1 cellular context compared by ENCODE assay signal in genomic region chr7:77799078-77799964, GRCh38.
TF ChIP-seq lines count a peak whose summit lies in the region.

No MANE protein-coding gene starts in this region.

TF ChIP-seq in K562, 482 proteins besides CTCF, POLR2A, EP300 and RAD21 (continued from another document and continues in another):
- TF ChIP-seq KAT7 (CRISPR knock-in tag; IDR thresholded peaks at IDR 0.05; ENCODE audit: borderline replicate concordance) (peak; percentile 78; the same call in 1 of the 2 replicates), E2F8 (IDR thresholded peaks at IDR 0.05; ENCODE audit: low read depth, partially characterized antibody) (no peak), TAF9B (IDR thresholded peaks at IDR 0.05; ENCODE audit: partially characterized antibody) (no peak), ZNF444 (CRISPR knock-in tag; IDR thresholded peaks at IDR 0.05) (no peak), MXI1 (IDR thresholded peaks at IDR 0.05; ENCODE audit: low read depth, low read length) (peak; percentile 48), RBFOX2 (IDR thresholded peaks at IDR 0.05; ENCODE audit: low read depth, low read length) (peak; percentile 84), ZNF785 (CRISPR knock-in tag; IDR thresholded peaks at IDR 0.05) (no peak), ZZZ3 (IDR thresholded peaks at IDR 0.05) (no peak), NCOA1 (IDR thresholded peaks at IDR 0.05; ENCODE audit: low read depth) (no peak), ZNF395 (CRISPR knock-in tag; IDR thresholded peaks at IDR 0.05) (no peak), TFAP4 (CRISPR knock-in tag; IDR thresholded peaks at IDR 0.05; ENCODE audit: borderline replicate concordance) (no peak), ZNF764 (CRISPR knock-in tag; IDR thresholded peaks at IDR 0.05; ENCODE audit: low read depth) (0 out of 2 replicates have a peak, but pooled peaks have one; percentile 2), PBX2 (CRISPR knock-in tag; IDR thresholded peaks at IDR 0.05; ENCODE audit: low read depth) (no peak), PBX2 (tag; conservative IDR thresholded peaks at IDR 0.05; ENCODE audit: low read depth) (peak; percentile 79), CBX1 (IDR thresholded peaks at IDR 0.05; ENCODE audit: low read depth) (no peak), ZNF589 (CRISPR knock-in tag; IDR thresholded peaks at IDR 0.05; ENCODE audit: low read depth) (no peak), ZNF696 (CRISPR knock-in tag; conservative IDR thresholded peaks at IDR 0.05) (no peak), SP1 (CRISPR knock-in tag; IDR thresholded peaks at IDR 0.05) (no peak), CBFA2T3 (IDR thresholded peaks at IDR 0.05) (peak; percentile 10; the same call in 1 of the 2 replicates), BRCA1 (IDR thresholded peaks at IDR 0.05) (no peak), BRCA1 (CRISPR knock-in tag; IDR thresholded peaks at IDR 0.05) (no peak), JUN (IDR thresholded peaks at IDR 0.05; ENCODE audit: borderline replicate concordance, low read depth, low read length) (no peak), JUN (CRISPR knock-in tag; IDR thresholded peaks at IDR 0.05; ENCODE audit: borderline replicate concordance) (no peak), POLR2B (IDR thresholded peaks at IDR 0.05; ENCODE audit: low read depth, partially characterized antibody) (no peak), RFX1 (IDR thresholded peaks at IDR 0.05) (no peak), HDAC1 (IDR thresholded peaks at IDR 0.05) (peak in 1 of 2 experiments; percentile 77; a peak in 2 of 4 replicates), SIN3A (IDR thresholded peaks at IDR 0.05; ENCODE audit: borderline replicate concordance in 2 of 2, control insufficient read depth in 1 of 2, low read depth in 2 of 2, low read length in 2 of 2) (peak; percentile 67 to 82; a peak in 3 of 4 replicates), ARNT (IDR thresholded peaks at IDR 0.05) (0 out of 4 replicates have a peak, but pooled peaks of 1 of the 2 experiments have one; percentile 8), NFATC3 (IDR thresholded peaks at IDR 0.05) (peak; percentile 84; the same call in 1 of the 2 replicates), CREB1 (IDR thresholded peaks at IDR 0.05) (no peak; the same call in 1 of the 2 replicates), CREB1 (CRISPR knock-in tag; IDR thresholded peaks at IDR 0.05) (peak; percentile 20; the same call in 1 of the 2 replicates), ZNF134 (CRISPR knock-in tag; conservative IDR thresholded peaks at IDR 0.05) (no peak), ZNF707 (CRISPR knock-in tag; conservative IDR thresholded peaks at IDR 0.05) (no peak), SNIP1 (IDR thresholded peaks at IDR 0.05; ENCODE audit: low read depth) (peak; percentile 66; the same call in 1 of the 2 replicates), ZNF232 (CRISPR knock-in tag; IDR thresholded peaks at IDR 0.05) (peak; percentile 67; the same call in 1 of the 2 replicates), SMAD2 (IDR thresholded peaks at IDR 0.05; ENCODE audit: low read depth, low read length) (no peak), PML (IDR thresholded peaks at IDR 0.05; ENCODE audit: low read length) (0 out of 2 replicates have a peak, but pooled peaks have one; percentile 11), ETV5 (CRISPR knock-in tag; IDR thresholded peaks at IDR 0.05; ENCODE audit: low read depth) (no peak), ZNF197 (CRISPR knock-in tag; IDR thresholded peaks at IDR 0.05; ENCODE audit: low read depth) (no peak)
- TF ChIP-seq, protein P1, sequence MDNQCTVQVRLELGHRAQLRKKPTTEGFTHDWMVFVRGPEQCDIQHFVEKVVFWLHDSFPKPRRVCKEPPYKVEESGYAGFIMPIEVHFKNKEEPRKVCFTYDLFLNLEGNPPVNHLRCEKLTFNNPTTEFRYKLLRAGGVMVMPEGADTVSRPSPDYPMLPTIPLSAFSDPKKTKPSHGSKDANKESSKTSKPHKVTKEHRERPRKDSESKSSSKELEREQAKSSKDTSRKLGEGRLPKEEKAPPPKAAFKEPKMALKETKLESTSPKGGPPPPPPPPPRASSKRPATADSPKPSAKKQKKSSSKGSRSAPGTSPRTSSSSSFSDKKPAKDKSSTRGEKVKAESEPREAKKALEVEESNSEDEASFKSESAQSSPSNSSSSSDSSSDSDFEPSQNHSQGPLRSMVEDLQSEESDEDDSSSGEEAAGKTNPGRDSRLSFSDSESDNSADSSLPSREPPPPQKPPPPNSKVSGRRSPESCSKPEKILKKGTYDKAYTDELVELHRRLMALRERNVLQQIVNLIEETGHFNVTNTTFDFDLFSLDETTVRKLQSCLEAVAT (IDR thresholded peaks at IDR 0.05): peak in 1 of 2 experiments; percentile 29; a peak in 2 of 4 replicates
- TF ChIP-seq, protein P2, sequence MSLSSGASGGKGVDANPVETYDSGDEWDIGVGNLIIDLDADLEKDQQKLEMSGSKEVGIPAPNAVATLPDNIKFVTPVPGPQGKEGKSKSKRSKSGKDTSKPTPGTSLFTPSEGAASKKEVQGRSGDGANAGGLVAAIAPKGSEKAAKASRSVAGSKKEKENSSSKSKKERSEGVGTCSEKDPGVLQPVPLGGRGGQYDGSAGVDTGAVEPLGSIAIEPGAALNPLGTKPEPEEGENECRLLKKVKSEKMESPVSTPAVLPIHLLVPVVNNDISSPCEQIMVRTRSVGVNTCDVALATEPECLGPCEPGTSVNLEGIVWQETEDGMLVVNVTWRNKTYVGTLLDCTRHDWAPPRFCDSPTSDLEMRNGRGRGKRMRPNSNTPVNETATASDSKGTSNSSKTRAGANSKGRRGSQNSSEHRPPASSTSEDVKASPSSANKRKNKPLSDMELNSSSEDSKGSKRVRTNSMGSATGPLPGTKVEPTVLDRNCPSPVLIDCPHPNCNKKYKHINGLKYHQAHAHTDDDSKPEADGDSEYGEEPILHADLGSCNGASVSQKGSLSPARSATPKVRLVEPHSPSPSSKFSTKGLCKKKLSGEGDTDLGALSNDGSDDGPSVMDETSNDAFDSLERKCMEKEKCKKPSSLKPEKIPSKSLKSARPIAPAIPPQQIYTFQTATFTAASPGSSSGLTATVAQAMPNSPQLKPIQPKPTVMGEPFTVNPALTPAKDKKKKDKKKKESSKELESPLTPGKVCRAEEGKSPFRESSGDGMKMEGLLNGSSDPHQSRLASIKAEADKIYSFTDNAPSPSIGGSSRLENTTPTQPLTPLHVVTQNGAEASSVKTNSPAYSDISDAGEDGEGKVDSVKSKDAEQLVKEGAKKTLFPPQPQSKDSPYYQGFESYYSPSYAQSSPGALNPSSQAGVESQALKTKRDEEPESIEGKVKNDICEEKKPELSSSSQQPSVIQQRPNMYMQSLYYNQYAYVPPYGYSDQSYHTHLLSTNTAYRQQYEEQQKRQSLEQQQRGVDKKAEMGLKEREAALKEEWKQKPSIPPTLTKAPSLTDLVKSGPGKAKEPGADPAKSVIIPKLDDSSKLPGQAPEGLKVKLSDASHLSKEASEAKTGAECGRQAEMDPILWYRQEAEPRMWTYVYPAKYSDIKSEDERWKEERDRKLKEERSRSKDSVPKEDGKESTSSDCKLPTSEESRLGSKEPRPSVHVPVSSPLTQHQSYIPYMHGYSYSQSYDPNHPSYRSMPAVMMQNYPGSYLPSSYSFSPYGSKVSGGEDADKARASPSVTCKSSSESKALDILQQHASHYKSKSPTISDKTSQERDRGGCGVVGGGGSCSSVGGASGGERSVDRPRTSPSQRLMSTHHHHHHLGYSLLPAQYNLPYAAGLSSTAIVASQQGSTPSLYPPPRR (CRISPR knock-in tag; IDR thresholded peaks at IDR 0.05; ENCODE audit: borderline replicate concordance): no peak
- TF ChIP-seq, protein P3, sequence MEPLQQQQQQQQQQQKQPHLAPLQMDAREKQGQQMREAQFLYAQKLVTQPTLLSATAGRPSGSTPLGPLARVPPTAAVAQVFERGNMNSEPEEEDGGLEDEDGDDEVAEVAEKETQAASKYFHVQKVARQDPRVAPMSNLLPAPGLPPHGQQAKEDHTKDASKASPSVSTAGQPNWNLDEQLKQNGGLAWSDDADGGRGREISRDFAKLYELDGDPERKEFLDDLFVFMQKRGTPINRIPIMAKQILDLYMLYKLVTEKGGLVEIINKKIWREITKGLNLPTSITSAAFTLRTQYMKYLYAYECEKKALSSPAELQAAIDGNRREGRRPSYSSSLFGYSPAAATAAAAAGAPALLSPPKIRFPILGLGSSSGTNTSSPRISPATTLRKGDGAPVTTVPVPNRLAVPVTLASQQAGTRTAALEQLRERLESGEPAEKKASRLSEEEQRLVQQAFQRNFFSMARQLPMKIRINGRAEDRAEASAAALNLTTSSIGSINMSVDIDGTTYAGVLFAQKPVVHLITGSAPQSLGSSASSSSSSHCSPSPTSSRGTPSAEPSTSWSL (CRISPR knock-in tag; IDR thresholded peaks at IDR 0.05; ENCODE audit: borderline replicate concordance): no peak
